8 cellular contexts compared by ENCODE assay signal in genomic region chr16:30053376-30054015, GRCh38. TPM values are rescaled to one million over a fixed set of nuclear protein-coding genes. Genes with fewer than 3 reads are reported as not detected.
DNase-seq lines count a peak whose midpoint lies in the region; ATAC-seq and TF ChIP-seq lines count a peak whose summit lies in the region.

No MANE protein-coding gene starts in this region.

- H3K27me3 ChIP-seq in A673 (replicated peaks; ENCODE audit: insufficient read depth, low read depth, low read length, poor library complexity), result no peaks in the 10 kb centered on the region
- H3K27me3 ChIP-seq in SJCRH30, result no peaks in the 10 kb centered on the region
- no peaks in the 10 kb centered on the region for H3K27me3 ChIP-seq in neutrophil

- ATAC-seq in GM19455 (IDR thresholded peaks at IDR 0.05; ENCODE audit: unreplicated experiment), result peak; percentile 17
- peak; percentile 9 for ATAC-seq in esophagus mucosa
- no peak for ATAC-seq in HG02840 (IDR thresholded peaks at IDR 0.05; ENCODE audit: low FRiP score, unreplicated experiment)
- ATAC-seq in GM18520 (IDR thresholded peaks at IDR 0.05; ENCODE audit: unreplicated experiment), result no peak

- TF ChIP-seq CTCF in A673 (conservative IDR thresholded peaks at IDR 0.05; ENCODE audit: low read depth, low read length) (no peak), neutrophil (IDR thresholded peaks at IDR 0.05) (no peak)

- intact Hi-C loops in A673 (cut with micrococcal nuclease; ENCODE audit: unreplicated experiment), result no loop called here

- CTCF ChIA-PET in A673 (lab: Charles Lee), result interaction anchor here (1.1 kb wide), 1 partner anchor 22 kb away, joined by 3 read pairs; the partner anchor contains the start of gene TLCD3B

- H3K4me3 ChIP-seq in A673 (ENCODE audit: low read depth, low read length, poor library complexity, severe bottlenecking) (peak overlapping the region; percentile 85), SJCRH30 (peak overlapping the region; percentile 77), neutrophil (ENCODE audit: low read depth in 1 of 2, low read length in 1 of 2) (peak overlapping the region; percentile 72 to 74)

- peaks cover 15% of the 10 kb centered on the region for H3K36me3 ChIP-seq in A673 (ENCODE audit: insufficient read depth, low read length, poor library complexity, severe bottlenecking)
- H3K36me3 ChIP-seq in SJCRH30, result no peaks in the 10 kb centered on the region
- H3K36me3 ChIP-seq in neutrophil, result no peaks in the 10 kb centered on the region

- peak; percentile 92 for DNase-seq in A673 (ENCODE audit: low spot score)
- DNase-seq in SJCRH30, result peak; percentile 37 to 50
- DNase-seq in erythroblast (lab: John Stamatoyannopoulos, UW), result no peak

- H3K4me1 ChIP-seq in A673 (ENCODE audit: insufficient read depth, low read length, poor library complexity, severe bottlenecking) (peaks cover 9% of the 10 kb centered on the region), SJCRH30 (no peaks in the 10 kb centered on the region), neutrophil (ENCODE audit: control insufficient read depth in 1 of 2, insufficient read depth in 1 of 2, low read depth in 1 of 2, low read length in 1 of 2) (peaks cover 10 to 16% of the 10 kb centered on the region in 2 experiments)

- no peaks in the 10 kb centered on the region for H3K9me3 ChIP-seq in A673 (ENCODE audit: low read depth, low read length, poor library complexity, severe bottlenecking)
- no peaks in the 10 kb centered on the region for H3K9me3 ChIP-seq in SJCRH30 (replicated peaks)
- no peaks in the 10 kb centered on the region for H3K9me3 ChIP-seq in neutrophil

- TSS peak; percentile 50 for BruUV-seq in A673 (replicated peaks; lab: Mats Ljungman, UMichigan)

- POLR2A ChIA-PET in A673 (lab: Charles Lee; ENCODE audit: low non-redundant PET), result no interaction called here

- TF ChIP-seq POLR2A in erythroblast (IDR thresholded peaks at IDR 0.05; ENCODE audit: low read length), result no peak

- H3K27ac ChIP-seq in A673 (ENCODE audit: low read depth, low read length, poor library complexity, severe bottlenecking) (peak overlapping the region; percentile 81), SJCRH30 (no peak overlapping the region; the same call in 1 of the 2 replicates), neutrophil (peak overlapping the region; percentile 60)

RNA-seq across cellular contexts. Expression of gene ALDOA, which starts 12.1 kb away (rescaled TPM):
- 1,552 and 1,729 TPM in 2 replicates for total RNA-seq in A673 (2021)
- total RNA-seq in SJCRH30 (2014; rRNA removed; shearing (Covaris generic)), result 646 and 744 TPM in 2 replicates
- 1,863 TPM for total RNA-seq in esophagus mucosa

RNA-seq across cellular contexts. Expression of gene PPP4C, which starts 22.3 kb away (rescaled TPM):
- total RNA-seq in A673 (2021) (122 and 127 TPM in 2 replicates), esophagus mucosa (112 TPM)
- 96.7 and 99.4 TPM in 2 replicates for total RNA-seq in SJCRH30 (2014; rRNA removed; shearing (Covaris generic))

RNA-seq across cellular contexts. Expression of gene TLCD3B, which starts 22.4 kb away (rescaled TPM):
- total RNA-seq in A673 (2021) (1.9 and 2.6 TPM in 2 replicates), esophagus mucosa (0.20 TPM)
- total RNA-seq in SJCRH30 (2014; rRNA removed; shearing (Covaris generic)), result 0.49 and 0.58 TPM in 2 replicates

RNA-seq across cellular contexts. Expression of gene C16orf92, which starts 30.5 kb away (rescaled TPM):
- total RNA-seq in A673 (2021) (not detected in 2 replicates), esophagus mucosa (not detected)
- total RNA-seq in SJCRH30 (2014; rRNA removed; shearing (Covaris generic)), result not detected in 2 replicates

RNA-seq across cellular contexts. Expression of gene TBX6, which starts 38.2 kb away (rescaled TPM):
- total RNA-seq in A673 (2021) (0.49 and 0.85 TPM in 2 replicates), esophagus mucosa (3.6 TPM)
- 0.18 and 0.73 TPM in 2 replicates for total RNA-seq in SJCRH30 (2014; rRNA removed; shearing (Covaris generic))

Comparison
In these comparisons a context has a peak if more than half of its experiments do, and no peak if none do; other contexts are left out.
1. DNase-seq: peak in A673 (single experiment) and SJCRH30 (2 of 2); none in erythroblast (0 of 2).
2. ATAC-seq: peak in GM19455 (single experiment) and esophagus mucosa (single experiment); none in HG02840 (single experiment) and GM18520 (single experiment).
3. Peak in every context shown above with its lines, with median percentiles within 50 percentile points of each other: H3K4me3 ChIP-seq.